Comparison of ENCODE assay signal across 2 cellular contexts in genomic region chr1:27862004-27862403, GRCh38.
TF ChIP-seq lines count a peak whose summit lies in the region.

No MANE protein-coding gene starts in this region.

TF ChIP-seq in IMR-90, 13 proteins besides CTCF, POLR2A, EP300 and RAD21:
- TF ChIP-seq MAFK (IDR thresholded peaks at IDR 0.05; ENCODE audit: low read depth, low read length) (no peak), FOS (IDR thresholded peaks at IDR 0.05; ENCODE audit: low read depth, low read length) (no peak), MXI1 (IDR thresholded peaks at IDR 0.05; ENCODE audit: borderline replicate concordance, low read depth, low read length) (no peak), USF2 (IDR thresholded peaks at IDR 0.05; ENCODE audit: low read depth, low read length) (no peak)

TF ChIP-seq in GM23338, 12 proteins besides CTCF, POLR2A, EP300 and RAD21:
- TF ChIP-seq JUNB (IDR thresholded peaks at IDR 0.05; ENCODE audit: unreplicated experiment) = no peak
- TF ChIP-seq ZNF114 (CRISPR knock-in tag; IDR thresholded peaks at IDR 0.05) = no peak
- TF ChIP-seq NANOG (IDR thresholded peaks at IDR 0.05; ENCODE audit: borderline replicate concordance) = no peak
- TF ChIP-seq, protein P1, sequence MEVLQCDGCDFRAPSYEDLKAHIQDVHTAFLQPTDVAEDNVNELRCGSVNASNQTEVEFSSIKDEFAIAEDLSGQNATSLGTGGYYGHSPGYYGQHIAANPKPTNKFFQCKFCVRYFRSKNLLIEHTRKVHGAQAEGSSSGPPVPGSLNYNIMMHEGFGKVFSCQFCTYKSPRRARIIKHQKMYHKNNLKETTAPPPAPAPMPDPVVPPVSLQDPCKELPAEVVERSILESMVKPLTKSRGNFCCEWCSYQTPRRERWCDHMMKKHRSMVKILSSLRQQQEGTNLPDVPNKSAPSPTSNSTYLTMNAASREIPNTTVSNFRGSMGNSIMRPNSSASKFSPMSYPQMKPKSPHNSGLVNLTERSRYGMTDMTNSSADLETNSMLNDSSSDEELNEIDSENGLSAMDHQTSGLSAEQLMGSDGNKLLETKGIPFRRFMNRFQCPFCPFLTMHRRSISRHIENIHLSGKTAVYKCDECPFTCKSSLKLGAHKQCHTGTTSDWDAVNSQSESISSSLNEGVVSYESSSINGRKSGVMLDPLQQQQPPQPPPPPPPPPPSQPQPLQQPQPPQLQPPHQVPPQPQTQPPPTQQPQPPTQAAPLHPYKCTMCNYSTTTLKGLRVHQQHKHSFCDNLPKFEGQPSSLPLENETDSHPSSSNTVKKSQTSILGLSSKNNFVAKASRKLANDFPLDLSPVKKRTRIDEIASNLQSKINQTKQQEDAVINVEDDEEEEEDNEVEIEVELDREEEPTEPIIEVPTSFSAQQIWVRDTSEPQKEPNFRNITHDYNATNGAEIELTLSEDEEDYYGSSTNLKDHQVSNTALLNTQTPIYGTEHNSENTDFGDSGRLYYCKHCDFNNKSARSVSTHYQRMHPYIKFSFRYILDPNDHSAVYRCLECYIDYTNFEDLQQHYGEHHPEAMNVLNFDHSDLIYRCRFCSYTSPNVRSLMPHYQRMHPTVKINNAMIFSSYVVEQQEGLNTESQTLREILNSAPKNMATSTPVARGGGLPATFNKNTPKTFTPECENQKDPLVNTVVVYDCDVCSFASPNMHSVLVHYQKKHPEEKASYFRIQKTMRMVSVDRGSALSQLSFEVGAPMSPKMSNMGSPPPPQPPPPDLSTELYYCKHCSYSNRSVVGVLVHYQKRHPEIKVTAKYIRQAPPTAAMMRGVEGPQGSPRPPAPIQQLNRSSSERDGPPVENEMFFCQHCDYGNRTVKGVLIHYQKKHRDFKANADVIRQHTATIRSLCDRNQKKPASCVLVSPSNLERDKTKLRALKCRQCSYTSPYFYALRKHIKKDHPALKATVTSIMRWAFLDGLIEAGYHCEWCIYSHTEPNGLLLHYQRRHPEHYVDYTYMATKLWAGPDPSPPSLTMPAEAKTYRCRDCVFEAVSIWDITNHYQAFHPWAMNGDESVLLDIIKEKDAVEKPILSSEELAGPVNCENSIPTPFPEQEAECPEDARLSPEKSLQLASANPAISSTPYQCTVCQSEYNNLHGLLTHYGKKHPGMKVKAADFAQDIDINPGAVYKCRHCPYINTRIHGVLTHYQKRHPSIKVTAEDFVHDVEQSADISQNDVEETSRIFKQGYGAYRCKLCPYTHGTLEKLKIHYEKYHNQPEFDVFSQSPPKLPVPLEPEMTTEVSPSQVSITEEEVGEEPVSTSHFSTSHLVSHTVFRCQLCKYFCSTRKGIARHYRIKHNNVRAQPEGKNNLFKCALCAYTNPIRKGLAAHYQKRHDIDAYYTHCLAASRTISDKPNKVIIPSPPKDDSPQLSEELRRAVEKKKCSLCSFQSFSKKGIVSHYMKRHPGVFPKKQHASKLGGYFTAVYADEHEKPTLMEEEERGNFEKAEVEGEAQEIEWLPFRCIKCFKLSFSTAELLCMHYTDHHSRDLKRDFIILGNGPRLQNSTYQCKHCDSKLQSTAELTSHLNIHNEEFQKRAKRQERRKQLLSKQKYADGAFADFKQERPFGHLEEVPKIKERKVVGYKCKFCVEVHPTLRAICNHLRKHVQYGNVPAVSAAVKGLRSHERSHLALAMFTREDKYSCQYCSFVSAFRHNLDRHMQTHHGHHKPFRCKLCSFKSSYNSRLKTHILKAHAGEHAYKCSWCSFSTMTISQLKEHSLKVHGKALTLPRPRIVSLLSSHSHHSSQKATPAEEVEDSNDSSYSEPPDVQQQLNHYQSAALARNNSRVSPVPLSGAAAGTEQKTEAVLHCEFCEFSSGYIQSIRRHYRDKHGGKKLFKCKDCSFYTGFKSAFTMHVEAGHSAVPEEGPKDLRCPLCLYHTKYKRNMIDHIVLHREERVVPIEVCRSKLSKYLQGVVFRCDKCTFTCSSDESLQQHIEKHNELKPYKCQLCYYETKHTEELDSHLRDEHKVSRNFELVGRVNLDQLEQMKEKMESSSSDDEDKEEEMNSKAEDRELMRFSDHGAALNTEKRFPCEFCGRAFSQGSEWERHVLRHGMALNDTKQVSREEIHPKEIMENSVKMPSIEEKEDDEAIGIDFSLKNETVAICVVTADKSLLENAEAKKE (CRISPR knock-in tag; IDR thresholded peaks at IDR 0.05) = no peak
- TF ChIP-seq, protein P2, sequence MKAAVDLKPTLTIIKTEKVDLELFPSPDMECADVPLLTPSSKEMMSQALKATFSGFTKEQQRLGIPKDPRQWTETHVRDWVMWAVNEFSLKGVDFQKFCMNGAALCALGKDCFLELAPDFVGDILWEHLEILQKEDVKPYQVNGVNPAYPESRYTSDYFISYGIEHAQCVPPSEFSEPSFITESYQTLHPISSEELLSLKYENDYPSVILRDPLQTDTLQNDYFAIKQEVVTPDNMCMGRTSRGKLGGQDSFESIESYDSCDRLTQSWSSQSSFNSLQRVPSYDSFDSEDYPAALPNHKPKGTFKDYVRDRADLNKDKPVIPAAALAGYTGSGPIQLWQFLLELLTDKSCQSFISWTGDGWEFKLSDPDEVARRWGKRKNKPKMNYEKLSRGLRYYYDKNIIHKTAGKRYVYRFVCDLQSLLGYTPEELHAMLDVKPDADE (IDR thresholded peaks at IDR 0.05) = no peak
- TF ChIP-seq CREB1 (CRISPR knock-in tag; IDR thresholded peaks at IDR 0.05; ENCODE audit: low read depth) = no peak
